In the genomic region with DNA sequence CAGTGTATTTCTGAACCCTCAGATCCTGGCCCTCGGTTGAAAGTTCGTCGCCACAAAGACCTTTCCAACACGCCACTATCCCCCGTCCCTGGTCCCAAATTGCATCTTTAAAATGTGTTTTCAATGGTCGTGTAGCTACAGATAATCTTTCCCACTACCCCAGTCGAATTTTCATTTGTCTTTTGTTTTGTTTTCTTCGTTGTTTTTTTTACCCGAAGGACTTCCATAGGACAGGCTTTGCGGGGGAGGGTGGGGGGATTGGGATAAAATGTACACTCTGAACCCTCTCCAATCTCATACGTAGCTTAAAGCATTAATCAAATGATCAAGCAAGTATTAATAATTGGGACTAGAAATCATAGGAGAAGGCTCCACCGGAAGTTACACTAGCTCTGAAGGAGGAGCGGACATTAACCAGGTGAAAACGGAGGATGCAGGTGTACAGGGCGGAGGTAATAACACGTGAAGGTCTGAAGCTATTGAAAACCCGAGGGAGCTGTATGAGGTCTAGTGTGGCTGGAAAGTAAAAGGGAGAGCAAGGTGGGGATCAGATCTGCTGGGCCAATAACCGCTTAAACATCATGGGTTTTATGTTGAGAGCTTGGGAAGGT, we compare ENCODE assay signal across 8 cellular contexts. TPM values are rescaled to one million over a fixed set of nuclear protein-coding genes. Genes with fewer than 3 reads are reported as not detected.
DNase-seq lines count a peak whose midpoint lies in the region; ATAC-seq and TF ChIP-seq lines count a peak whose summit lies in the region.

No MANE protein-coding gene starts in this region.

- no peaks in the 10 kb centered on the region for H3K9me3 Mint-ChIP-seq in HFFc6

- H3K4me1 Mint-ChIP-seq in HFFc6 (ENCODE audit: low read depth), result peaks cover 20% of the 10 kb centered on the region

- no peak for ATAC-seq in GM21528 (IDR thresholded peaks at IDR 0.05; ENCODE audit: low FRiP score, unreplicated experiment)

- no peak overlapping the region for H3K27ac Mint-ChIP-seq in HFFc6

- H3K36me3 Mint-ChIP-seq in HFFc6 (ENCODE audit: low read depth), result peaks cover 18% of the 10 kb centered on the region

- H3K4me3 Mint-ChIP-seq in HFFc6, result no peak overlapping the region

- peaks cover 5% of the 10 kb centered on the region for H3K4me1 ChIP-seq in stomach smooth muscle (ENCODE audit: control insufficient read depth, insufficient read depth, low read length)

- H3K27me3 Mint-ChIP-seq in HFFc6 (ENCODE audit: insufficient read depth), result peaks cover 7% of the 10 kb centered on the region

- no peaks in the 10 kb centered on the region for H3K9me3 ChIP-seq in KOPT-K1 (ENCODE audit: insufficient read depth, low read length, poor library complexity, severe bottlenecking)
- no peaks in the 10 kb centered on the region for H3K9me3 ChIP-seq in stomach smooth muscle (ENCODE audit: control insufficient read depth in 2 of 2, low read length in 2 of 2)

- TF ChIP-seq CTCF in WI38 (IDR thresholded peaks at IDR 0.05; ENCODE audit: low read depth, low read length), result no peak
- TF ChIP-seq CTCF in HFFc6 (IDR thresholded peaks at IDR 0.05), result no peak

- H3K36me3 ChIP-seq in KOPT-K1 (ENCODE audit: insufficient read depth, low read length) (peaks cover 24% of the 10 kb centered on the region), stomach smooth muscle (ENCODE audit: control insufficient read depth in 2 of 2, insufficient read depth in 2 of 2, low read length in 2 of 2) (peaks cover 3 to 13% of the 10 kb centered on the region in 2 donors)

- H3K9ac ChIP-seq in stomach smooth muscle (ENCODE audit: low read length in 2 of 2), result peak overlapping the region; percentile 86 to 99

- DNase-seq in DMS153 (lab: John Stamatoyannopoulos, UW), result peak; percentile 80
- no peak for DNase-seq in HFFc6
- no peak for DNase-seq in GM19240 (ENCODE audit: insufficient read length, low spot score)

- H3K4me3 ChIP-seq in WI38 (ENCODE audit: low read depth, low read length) (peak overlapping the region; percentile 100), iPS-11a (ENCODE audit: low read depth, low read length) (peak overlapping the region; percentile 61), stomach smooth muscle (ENCODE audit: low read length in 2 of 2) (peak overlapping the region; percentile 79 to 100)

- H3K27ac ChIP-seq in KOPT-K1 (ENCODE audit: low read depth, low read length, poor library complexity, severe bottlenecking) (peak overlapping the region; percentile 97), stomach smooth muscle (ENCODE audit: low read length) (peak overlapping the region; percentile 94)

- no peaks in the 10 kb centered on the region for H3K27me3 ChIP-seq in stomach smooth muscle (ENCODE audit: control insufficient read depth in 1 of 2, insufficient read depth in 2 of 2, low read length in 2 of 2)

RNA-seq across cellular contexts. Expression of gene PHF14, which starts 32.8 kb away (rescaled TPM):
- total RNA-seq in HFFc6 (2021; fragmentation: NEBNext Ultra II Directional; extraction: Animal tissue kit (Norgen Biotek cat#: 25700)), result 10 to 100 TPM; 11.4 to 15.8 (median 13.3) TPM
